21 cellular contexts compared by ENCODE assay signal in genomic region chr11:73145986-73146575, GRCh38. TPM values are rescaled to one million over a fixed set of nuclear protein-coding genes. Genes with fewer than 3 reads are reported as not detected.
A peak's percentile ranks its signal among the peaks of the same experiment; 100 is the strongest.
DNase-seq lines count a peak whose midpoint lies in the region; ATAC-seq and TF ChIP-seq lines count a peak whose summit lies in the region.
"Had no signal": no experiment of that assay in that cellular context is flagged by ENCODE, and none has a peak within 500 bp of the region (broad histone marks: within the 10 kb centered on the region; RNA-seq: fewer than 3 reads in every experiment).

No MANE protein-coding gene starts in this region.

- peak overlapping the region; percentile 73 for H3K27ac Mint-ChIP-seq in memory B cell
- no peak overlapping the region for H3K27ac Mint-ChIP-seq in Caco-2 (ENCODE audit: unreplicated experiment)
- H3K27ac Mint-ChIP-seq: activated T-helper 2 cell treated with anti-CD3 and anti-CD28 coated beads, Interferon-gamma antibody, Interleukin-2, Interleukin-4, amounts not matched to agents 10 μg/mL and 5 μg/mL and 100 μg/mL, durations not matched to agents 14 hours and 24 hours and 36 hours; progenitor cell of endocrine pancreas had no signal

- H2AFZ ChIP-seq in OCI-LY7 (ENCODE audit: low read length): no peak overlapping the region; the same call in 1 of the 2 replicates

- H3K4me2 ChIP-seq in OCI-LY7 (ENCODE audit: low read length): peak overlapping the region; percentile 40; the same call in 1 of the 2 replicates

- H3K27ac ChIP-seq in heart right ventricle: peak overlapping the region in 9 of 10 donors; percentile 64 to 91 (median 82)
- peak overlapping the region; percentile 97 for H3K27ac ChIP-seq in OCI-LY7 (ENCODE audit: low read depth, low read length, poor library complexity, severe bottlenecking)
- H3K27ac ChIP-seq in stomach smooth muscle (ENCODE audit: low read length): peak overlapping the region; percentile 77
- no peak overlapping the region for H3K27ac ChIP-seq in SJCRH30
- H3K27ac ChIP-seq: tibial nerve had no signal

- POLR2A ChIA-PET in OCI-LY7 (lab: Charles Lee): interaction anchor here (0.6 to 15.8 kb wide), 7 partner anchors 9 to 399 kb away, joined by 3 to 136 read pairs (median 8); no protein-coding TSS in a partner anchor
- POLR2A ChIA-PET in Caco-2 (lab: Charles Lee): no interaction called here

- no peak for ATAC-seq in heart right ventricle
- ATAC-seq in Right ventricle myocardium superior (ENCODE audit: poor library complexity): no peak
- no peak for ATAC-seq in memory B cell (ENCODE audit: low read depth)
- ATAC-seq in activated T-cell treated with anti-CD3 and anti-CD28 coated beads, Interleukin-2, amount 50 U/mL, for 4 hours: no peak
- ATAC-seq: HCT116; naive thymus-derived CD8-positive, alpha-beta T cell had no signal

- CTCF ChIA-PET in OCI-LY7 (lab: Charles Lee; ENCODE audit: unreplicated experiment) (interaction anchor here (0.6 to 2.4 kb wide), 2 partner anchors 32 to 409 kb away, joined by 3 to 11 read pairs; no protein-coding TSS in a partner anchor), Caco-2 (lab: Charles Lee) (interaction anchor here (0.8 to 1.4 kb wide), 2 partner anchors 18 to 61 kb away, joined by 3 read pairs; no protein-coding TSS in a partner anchor)

- peaks cover 3% of the 10 kb centered on the region for H3K36me3 Mint-ChIP-seq in memory B cell
- H3K36me3 Mint-ChIP-seq in Caco-2 (ENCODE audit: insufficient read depth, unreplicated experiment): peaks cover 17% of the 10 kb centered on the region
- H3K36me3 Mint-ChIP-seq in activated T-cell treated with anti-CD3 and anti-CD28 coated beads, Interleukin-2, amount 50 U/mL, for 4 hours (ENCODE audit: insufficient read depth): no peaks in the 10 kb centered on the region
- H3K36me3 Mint-ChIP-seq: naive thymus-derived CD8-positive, alpha-beta T cell had no signal

- no peaks in the 10 kb centered on the region for H3K27me3 ChIP-seq in heart right ventricle
- no peaks in the 10 kb centered on the region for H3K27me3 ChIP-seq in stomach smooth muscle (ENCODE audit: control insufficient read depth in 1 of 2, insufficient read depth in 2 of 2, low read length in 2 of 2)
- no peaks in the 10 kb centered on the region for H3K27me3 ChIP-seq in Caco-2 (replicated peaks; ENCODE audit: control insufficient read depth, insufficient read depth, low read length)
- H3K27me3 ChIP-seq in SJCRH30: no peaks in the 10 kb centered on the region
- H3K27me3 ChIP-seq: tibial nerve had no signal

- H3K9me3 Mint-ChIP-seq in memory B cell (peaks cover 1% of the 10 kb centered on the region), Caco-2 (ENCODE audit: unreplicated experiment) (no peaks in the 10 kb centered on the region)
- no peaks in the 10 kb centered on the region for H3K9me3 Mint-ChIP-seq in activated T-cell treated with anti-CD3 and anti-CD28 coated beads, Interleukin-2, amount 50 U/mL, for 4 hours
- H3K9me3 Mint-ChIP-seq: activated T-helper 2 cell treated with anti-CD3 and anti-CD28 coated beads, Interferon-gamma antibody, Interleukin-2, Interleukin-4, amounts not matched to agents 10 μg/mL and 5 μg/mL and 100 μg/mL, durations not matched to agents 14 hours and 24 hours and 36 hours had no signal

- H3K9ac ChIP-seq in stomach smooth muscle (ENCODE audit: low read length in 2 of 2): no peak overlapping the region

- no peak for DNase-seq in heart right ventricle
- DNase-seq in Right ventricle myocardium superior: no peak
- DNase-seq in OCI-LY7 (ENCODE audit: low spot score): no peak
- DNase-seq in memory B cell (ENCODE audit: low spot score in 2 of 2): no peak
- DNase-seq in Caco-2: no peak
- no peak for DNase-seq in SJCRH30
- no peak for DNase-seq in activated T-cell treated with anti-CD3 and anti-CD28 coated beads, Interleukin-2, amount 50 U/mL, for 4 hours
- DNase-seq: amniotic stem cell; effector CD8-positive, alpha-beta T cell; head of caudate nucleus; IMR-90; naive thymus-derived CD8-positive, alpha-beta T cell; NCI-H187 treated with DMSO at 0.1 percent for 48 hours; NCI-H510A; OCI-M1 had no signal

- H3K9me2 ChIP-seq in OCI-LY7 (ENCODE audit: insufficient read depth, low read length): no peaks in the 10 kb centered on the region

- BruUV-seq in OCI-LY7 (replicated peaks; lab: Mats Ljungman, UMichigan) (no TSS peak), Caco-2 (replicated peaks; lab: Mats Ljungman, UMichigan) (no TSS peak)

- intact Hi-C loops in heart right ventricle (cut with DNase I) (loop anchor here in 4 of 10 donors (10.0 kb wide), 2 partner anchors 221 to 311 kb away; no protein-coding TSS in a partner anchor), Right ventricle myocardium superior (cut with DNase I) (loop anchor here (10.0 kb wide), 1 partner anchor 221 kb away; no protein-coding TSS in a partner anchor), OCI-LY7 (cut with micrococcal nuclease; ENCODE audit: unreplicated experiment) (no loop called here), Caco-2 (cut with micrococcal nuclease; ENCODE audit: unreplicated experiment) (no loop called here)

- H4K20me1 ChIP-seq in OCI-LY7 (ENCODE audit: insufficient read depth, low read length): no peaks in the 10 kb centered on the region

- H3K9me3 ChIP-seq in heart right ventricle: no peaks in the 10 kb centered on the region
- no peaks in the 10 kb centered on the region for H3K9me3 ChIP-seq in OCI-LY7 (ENCODE audit: low read length)
- H3K9me3 ChIP-seq in stomach smooth muscle (ENCODE audit: control insufficient read depth in 2 of 2, low read length in 2 of 2): no peaks in the 10 kb centered on the region
- no peaks in the 10 kb centered on the region for H3K9me3 ChIP-seq in Caco-2
- no peaks in the 10 kb centered on the region for H3K9me3 ChIP-seq in SJCRH30 (replicated peaks)
- H3K9me3 ChIP-seq: tibial nerve had no signal

- no peak overlapping the region for H3K4me3 ChIP-seq in heart right ventricle
- H3K4me3 ChIP-seq in OCI-LY7 (ENCODE audit: low read depth, low read length, poor library complexity, severe bottlenecking): no peak overlapping the region
- H3K4me3 ChIP-seq in stomach smooth muscle (ENCODE audit: low read length in 2 of 2): no peak overlapping the region
- no peak overlapping the region for H3K4me3 ChIP-seq in Caco-2 (ENCODE audit: low read depth, low read length)
- no peak overlapping the region for H3K4me3 ChIP-seq in SJCRH30
- H3K4me3 ChIP-seq: lung, tibial nerve had no signal

- WGBS in heart right ventricle, 2 donors: 68 to 85% methylated on average over 6 of the region's 6 CpGs

- H3K27me3 Mint-ChIP-seq in memory B cell: no peaks in the 10 kb centered on the region
- no peaks in the 10 kb centered on the region for H3K27me3 Mint-ChIP-seq in Caco-2 (ENCODE audit: insufficient read depth, unreplicated experiment)
- H3K27me3 Mint-ChIP-seq in activated T-cell treated with anti-CD3 and anti-CD28 coated beads, Interleukin-2, amount 50 U/mL, for 4 hours (ENCODE audit: low read depth): no peaks in the 10 kb centered on the region

- peaks cover 13% of the 10 kb centered on the region for H3K79me2 ChIP-seq in OCI-LY7 (ENCODE audit: insufficient read depth, low read depth, low read length)

- H3K4me1 ChIP-seq in heart right ventricle (peaks cover 5 to 76% (median 38%) of the 10 kb centered on the region in 9 donors), OCI-LY7 (ENCODE audit: insufficient read depth, low read length, poor library complexity, severe bottlenecking) (peaks cover 83% of the 10 kb centered on the region), stomach smooth muscle (ENCODE audit: control insufficient read depth, insufficient read depth, low read length) (peaks cover 65% of the 10 kb centered on the region), Caco-2 (peaks cover 14% of the 10 kb centered on the region), SJCRH30 (peaks cover 14% of the 10 kb centered on the region)

- TF ChIP-seq CTCF in heart right ventricle (IDR thresholded peaks at IDR 0.05) (no peak), OCI-LY7 (conservative IDR thresholded peaks at IDR 0.05; ENCODE audit: low read length) (no peak), Caco-2 (IDR thresholded peaks at IDR 0.05; ENCODE audit: insufficient read depth in 1 of 2, low read depth in 1 of 2, low read length in 1 of 2, severe bottlenecking in 1 of 2, unreplicated experiment in 1 of 2) (no peak)

- peaks cover 56% of the 10 kb centered on the region for H3K4me1 Mint-ChIP-seq in memory B cell
- peaks cover 11% of the 10 kb centered on the region for H3K4me1 Mint-ChIP-seq in Caco-2 (ENCODE audit: low read depth, unreplicated experiment)
- peaks cover 30% of the 10 kb centered on the region for H3K4me1 Mint-ChIP-seq in activated T-cell treated with anti-CD3 and anti-CD28 coated beads, Interleukin-2, amount 50 U/mL, for 4 hours (ENCODE audit: low read depth)

- H3K4me3 Mint-ChIP-seq in memory B cell (peak overlapping the region; percentile 8), Caco-2 (ENCODE audit: unreplicated experiment) (no peak overlapping the region)
- no peak overlapping the region for H3K4me3 Mint-ChIP-seq in activated T-cell treated with anti-CD3 and anti-CD28 coated beads, Interleukin-2, amount 50 U/mL, for 4 hours

- no peaks in the 10 kb centered on the region for H3K36me3 ChIP-seq in heart right ventricle
- H3K36me3 ChIP-seq in OCI-LY7 (ENCODE audit: insufficient read depth, low read length): peaks cover 9% of the 10 kb centered on the region
- no peaks in the 10 kb centered on the region for H3K36me3 ChIP-seq in stomach smooth muscle (ENCODE audit: control insufficient read depth in 2 of 2, insufficient read depth in 2 of 2, low read length in 2 of 2)
- H3K36me3 ChIP-seq in Caco-2 (ENCODE audit: control insufficient read depth, insufficient read depth, low read length): no peaks in the 10 kb centered on the region
- no peaks in the 10 kb centered on the region for H3K36me3 ChIP-seq in SJCRH30
- H3K36me3 ChIP-seq: tibial nerve had no signal

RNA-seq across cellular contexts. Expression of gene FCHSD2, which starts 4.0 kb away (rescaled TPM):
- total RNA-seq in heart right ventricle (10 to 100 TPM; 28.1 to 48.4 (median 39.0) TPM), Right ventricle myocardium superior (40.4 TPM), OCI-LY7 (2022) (128 and 147 TPM in 2 replicates), Caco-2 (2022) (27.2 and 32.7 TPM in 2 replicates)
- 10 to 100 TPM; 16.1 to 17.1 TPM for polyA plus RNA-seq in heart right ventricle
- total RNA-seq in OCI-LY7 (2014; rRNA removed; shearing (Covaris generic)): 39.0 and 48.7 TPM in 2 replicates
- total RNA-seq in SJCRH30 (2014; rRNA removed; shearing (Covaris generic)): 8.9 and 9.8 TPM in 2 replicates
- total RNA-seq in activated T-cell treated with anti-CD3 and anti-CD28 coated beads, Interleukin-2, amount 50 U/mL, for 4 hours: 10 to 100 TPM; 16.3 to 25.0 (median 20.3) TPM
